15 cellular contexts compared by ENCODE assay signal in the genomic region with DNA sequence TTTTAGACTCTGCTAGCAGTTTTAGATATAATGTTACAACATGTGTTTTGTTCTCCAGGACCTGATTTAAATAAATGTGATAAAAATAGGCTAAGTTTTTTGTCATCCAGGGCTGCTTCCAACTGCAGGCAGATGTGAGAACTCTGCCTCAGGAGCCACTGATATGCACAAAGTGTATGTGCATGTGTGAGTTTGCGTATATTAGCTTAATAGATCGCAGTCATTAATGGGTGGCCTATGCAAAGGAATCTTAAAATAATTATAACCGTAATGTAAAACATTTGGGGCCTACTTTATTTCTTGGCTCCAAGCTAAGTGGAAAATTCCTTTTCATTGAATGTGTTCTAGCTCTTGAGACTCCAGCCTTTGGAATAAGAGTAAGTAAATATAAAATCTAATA. TPM values are rescaled to one million over a fixed set of nuclear protein-coding genes. Genes with fewer than 3 reads are reported as not detected.
DNase-seq lines count a peak whose midpoint lies in the region; TF ChIP-seq lines count a peak whose summit lies in the region.
"Had no signal": no experiment of that assay in that cellular context is flagged by ENCODE, and none has a peak within 500 bp of the region (broad histone marks: within the 10 kb centered on the region; RNA-seq: fewer than 3 reads in every experiment).

No MANE protein-coding gene starts in this region.

- H4K5ac ChIP-seq in mesendoderm (ENCODE audit: low read length) = no peak overlapping the region

- no peak overlapping the region for H2BK5ac ChIP-seq in mesendoderm (ENCODE audit: low read length)

- no peak overlapping the region for H3K4ac ChIP-seq in mesendoderm (ENCODE audit: low read depth, low read length)

- H3K9me3 ChIP-seq in esophagus muscularis mucosa (no peaks in the 10 kb centered on the region), smooth muscle cell (replicated peaks; ENCODE audit: low read depth) (no peaks in the 10 kb centered on the region), left ventricle myocardium inferior (replicated peaks) (no peaks in the 10 kb centered on the region)

- peaks cover 15% of the 10 kb centered on the region for H3K79me1 ChIP-seq in mesendoderm (ENCODE audit: low read length)

- H3K79me2 ChIP-seq in smooth muscle cell (ENCODE audit: low read depth) (peaks cover 87% of the 10 kb centered on the region), mesendoderm (ENCODE audit: control insufficient read depth, insufficient read depth, low read length) (peaks cover 25% of the 10 kb centered on the region)

- H3K4me1 ChIP-seq in esophagus muscularis mucosa = peaks cover 9 to 22% (median 18%) of the 10 kb centered on the region in 4 donors
- no peaks in the 10 kb centered on the region for H3K4me1 ChIP-seq in smooth muscle cell (ENCODE audit: low read depth)
- H3K4me1 ChIP-seq in left ventricle myocardium inferior = peaks cover 8% of the 10 kb centered on the region
- H3K4me1 ChIP-seq in mesendoderm (ENCODE audit: control insufficient read depth, low read depth, low read length) = no peaks in the 10 kb centered on the region

- intact Hi-C loops in esophagus muscularis mucosa (cut with DNase I) = no loop called here
- intact Hi-C loops in left ventricle myocardium inferior (cut with micrococcal nuclease) = no loop called here

- H3K4me3 ChIP-seq in esophagus muscularis mucosa (no peak overlapping the region), smooth muscle cell (no peak overlapping the region), left ventricle myocardium inferior (no peak overlapping the region), mesendoderm (ENCODE audit: low read length) (no peak overlapping the region)
- H3K4me3 ChIP-seq: K562 had no signal

- H3K23ac ChIP-seq in mesendoderm (ENCODE audit: low read length) = no peak overlapping the region

- H3K27me3 ChIP-seq in esophagus muscularis mucosa (no peaks in the 10 kb centered on the region), smooth muscle cell (ENCODE audit: low read depth) (no peaks in the 10 kb centered on the region), left ventricle myocardium inferior (ENCODE audit: low read depth) (no peaks in the 10 kb centered on the region), mesendoderm (ENCODE audit: insufficient read depth, low read length, poor library complexity) (no peaks in the 10 kb centered on the region)

- no peak overlapping the region for H2AFZ ChIP-seq in smooth muscle cell (ENCODE audit: low read depth)

- peaks cover 90% of the 10 kb centered on the region for H4K20me1 ChIP-seq in smooth muscle cell (ENCODE audit: low read depth)

- no peak overlapping the region for H3K18ac ChIP-seq in mesendoderm (ENCODE audit: low read length)

- H3K4me2 ChIP-seq in smooth muscle cell (no peak overlapping the region), mesendoderm (ENCODE audit: low read length) (no peak overlapping the region)

- TF ChIP-seq EP300 in esophagus muscularis mucosa (IDR thresholded peaks at IDR 0.05) = no peak

- TF ChIP-seq CTCF in HFFc6 (IDR thresholded peaks at IDR 0.05) = no peak
- no peak for TF ChIP-seq CTCF in esophagus muscularis mucosa (IDR thresholded peaks at IDR 0.05)
- TF ChIP-seq CTCF in smooth muscle cell (IDR thresholded peaks at IDR 0.05; ENCODE audit: borderline replicate concordance, insufficient read depth, poor library complexity, severe bottlenecking) = no peak
- no peak for TF ChIP-seq CTCF in left ventricle myocardium inferior (IDR thresholded peaks at IDR 0.05; ENCODE audit: borderline replicate concordance)

- H3K9me3 Mint-ChIP-seq in activated T-cell treated with anti-CD3 and anti-CD28 coated beads, Interleukin-2, amount 50 U/mL, for 24 hours = no peaks in the 10 kb centered on the region
- H3K9me3 Mint-ChIP-seq in HFFc6 = no peaks in the 10 kb centered on the region

- H2AK5ac ChIP-seq in mesendoderm (ENCODE audit: low read length) = no peak overlapping the region

- H3K56ac ChIP-seq in mesendoderm (ENCODE audit: low read length) = no peak overlapping the region

- H2BK15ac ChIP-seq in mesendoderm (replicated peaks; ENCODE audit: low read depth) = no peak overlapping the region

- TF ChIP-seq POLR2A in esophagus muscularis mucosa (IDR thresholded peaks at IDR 0.05; ENCODE audit: low read depth) = no peak

- peak overlapping the region; percentile 4 to 20 (median 8) for H3K27ac ChIP-seq in esophagus muscularis mucosa (replicated peaks in 1 of 4)
- no peak overlapping the region for H3K27ac ChIP-seq in smooth muscle cell (ENCODE audit: low read depth)
- no peak overlapping the region for H3K27ac ChIP-seq in left ventricle myocardium inferior (replicated peaks)
- H3K27ac ChIP-seq in mesendoderm (ENCODE audit: low read depth, low read length) = no peak overlapping the region

- DNase-seq in activated T-cell treated with anti-CD3 and anti-CD28 coated beads, Interleukin-2, amount 50 U/mL, for 24 hours = no peak
- no peak for DNase-seq in activated T-cell treated with anti-CD3 and anti-CD28 coated beads, Interleukin-2, amount 50 U/mL, for 1 hour
- DNase-seq in HFFc6 (no peak), esophagus muscularis mucosa (ENCODE audit: extremely low spot score) (no peak), putamen (ENCODE audit: low spot score) (peak; percentile 15), smooth muscle cell (lab: John Stamatoyannopoulos, UW; ENCODE audit: unreplicated experiment) (no peak), left ventricle myocardium inferior (no peak), mesendoderm (no peak)
- DNase-seq: 8988T, C1 segment of cervical spinal cord, DMS 273 treated with DMSO at 0.1 percent for 48 hours, GF-D8, NCI-H524 treated with DMSO at 0.1 percent for 48 hours, SHP77 had no signal

- peaks cover 38% of the 10 kb centered on the region for H3K4me1 Mint-ChIP-seq in activated T-cell treated with anti-CD3 and anti-CD28 coated beads, Interleukin-2, amount 50 U/mL, for 24 hours (ENCODE audit: low read depth)
- H3K4me1 Mint-ChIP-seq in HFFc6 (ENCODE audit: low read depth) = peaks cover 8% of the 10 kb centered on the region

- H2BK120ac ChIP-seq in mesendoderm (ENCODE audit: low read depth, low read length) = no peak overlapping the region

- H3F3A ChIP-seq in smooth muscle cell (ENCODE audit: low read depth) = no peaks in the 10 kb centered on the region

- H3K36me3 ChIP-seq in esophagus muscularis mucosa = peaks cover 85 to 98% (median 95%) of the 10 kb centered on the region in 4 donors
- peaks cover 82% of the 10 kb centered on the region for H3K36me3 ChIP-seq in smooth muscle cell (ENCODE audit: low read depth)
- peaks cover 98% of the 10 kb centered on the region for H3K36me3 ChIP-seq in left ventricle myocardium inferior
- peaks cover 31% of the 10 kb centered on the region for H3K36me3 ChIP-seq in mesendoderm (ENCODE audit: control insufficient read depth, insufficient read depth, low read length)

- H4K8ac ChIP-seq in mesendoderm (ENCODE audit: low read depth, low read length) = no peak overlapping the region

- WGBS in esophagus muscularis mucosa = 37% methylated on average over 3 of the region's 3 CpGs
- 97% methylated on average over 3 of the region's 3 CpGs for WGBS in smooth muscle cell (ENCODE audit: low lambda C conversion rate)
- WGBS in mesendoderm (ENCODE audit: extremely low coverage, insufficient coverage, low lambda C conversion rate) = no CpG with 5 or more reads among the region's 3 CpGs

- H3K36me3 Mint-ChIP-seq in activated T-cell treated with anti-CD3 and anti-CD28 coated beads, Interleukin-2, amount 50 U/mL, for 24 hours (ENCODE audit: low read depth) = peaks cover 99% of the 10 kb centered on the region
- H3K36me3 Mint-ChIP-seq in HFFc6 (ENCODE audit: low read depth) = peaks cover 49% of the 10 kb centered on the region

- H3K4me3 Mint-ChIP-seq in activated T-cell treated with anti-CD3 and anti-CD28 coated beads, Interleukin-2, amount 50 U/mL, for 24 hours = no peak overlapping the region
- no peak overlapping the region for H3K4me3 Mint-ChIP-seq in HFFc6

- peak overlapping the region; percentile 74 for H3K27ac Mint-ChIP-seq in activated T-cell treated with anti-CD3 and anti-CD28 coated beads, Interleukin-2, amount 50 U/mL, for 24 hours
- H3K27ac Mint-ChIP-seq in HFFc6 = peak overlapping the region; percentile 31; the same call in 1 of the 2 replicates

- no peak overlapping the region for H3K9ac ChIP-seq in smooth muscle cell (ENCODE audit: low read depth)
- no peak overlapping the region for H3K9ac ChIP-seq in mesendoderm (ENCODE audit: low read length)

- H3K27me3 Mint-ChIP-seq in activated T-cell treated with anti-CD3 and anti-CD28 coated beads, Interleukin-2, amount 50 U/mL, for 24 hours = no peaks in the 10 kb centered on the region
- no peaks in the 10 kb centered on the region for H3K27me3 Mint-ChIP-seq in HFFc6 (ENCODE audit: insufficient read depth)

RNA-seq across cellular contexts. Expression of a gene that starts 16.7 kb away (rescaled TPM):
- 100 to 1,000 TPM; 141 to 176 (median 170) TPM for total RNA-seq in HFFc6 (2021; fragmentation: NEBNext Ultra II Directional; extraction: Animal tissue kit (Norgen Biotek cat#: 25700))
- total RNA-seq in esophagus muscularis mucosa (10 to 100 TPM; 73.0 to 89.7 (median 74.5) TPM), smooth muscle cell (99.2 and 138 TPM in 2 replicates), left ventricle myocardium inferior (61.9 TPM)
- polyA plus RNA-seq in smooth muscle cell = 65.4 and 69.5 TPM in 2 replicates
- polyA plus RNA-seq in mesendoderm (2013, experiment 1 of 2) = 160 TPM
- polyA plus RNA-seq in mesendoderm (2013, experiment 2 of 2) = 165 TPM

Comparison
In these comparisons a context has a peak if more than half of its experiments do, and no peak if none do; other contexts are left out.
1. H3K27ac ChIP-seq: peak in esophagus muscularis mucosa (4 of 4); none in smooth muscle cell (single experiment), left ventricle myocardium inferior (single experiment) and mesendoderm (single experiment).